In the genomic region with DNA sequence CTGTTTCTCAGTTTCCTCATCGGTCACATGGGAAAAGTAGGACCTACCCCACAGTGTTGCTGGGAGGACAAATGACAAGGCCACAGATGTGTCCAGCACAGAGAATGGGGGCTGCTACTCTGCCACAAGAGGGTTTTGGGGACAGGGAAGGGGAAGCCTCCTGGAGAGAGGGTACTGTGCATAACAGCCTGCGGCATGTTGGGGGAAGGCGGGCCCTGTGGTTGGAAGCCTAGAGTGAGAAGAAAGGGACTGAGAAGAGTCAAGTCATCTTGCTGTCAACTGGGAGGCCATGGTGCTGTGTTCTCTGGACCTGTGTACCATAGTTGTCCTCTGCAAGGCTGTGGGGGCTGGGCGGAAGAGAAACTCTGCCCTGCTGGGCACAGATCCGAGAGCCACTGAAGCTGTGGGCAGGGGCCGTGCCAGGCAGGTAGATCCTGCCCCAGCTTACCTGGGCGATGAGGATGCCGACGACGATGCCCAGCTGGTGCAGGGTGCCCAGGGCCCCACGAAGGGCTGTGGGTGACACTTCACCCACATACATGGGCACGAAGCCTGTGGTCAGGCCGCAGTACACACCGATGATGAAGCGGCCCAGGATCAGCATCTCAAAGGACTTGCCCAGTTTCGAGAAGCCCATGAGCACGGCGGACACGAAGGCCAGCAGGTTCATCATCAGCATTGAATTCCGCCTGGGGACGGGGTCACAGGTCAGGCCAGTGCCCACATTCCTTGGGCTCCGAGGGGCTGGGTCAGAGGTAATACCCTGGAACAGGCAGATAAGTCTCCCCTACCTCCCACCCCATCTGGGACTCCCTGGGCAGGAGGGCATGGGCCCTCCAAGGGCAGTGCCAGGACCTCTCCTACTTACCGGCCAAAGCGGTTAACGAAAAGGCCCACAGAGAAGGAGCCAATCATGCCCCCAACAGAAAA, we compare ENCODE assay signal across 9 cellular contexts. TPM values are rescaled to one million over a fixed set of nuclear protein-coding genes. Genes with fewer than 3 reads are reported as not detected.
A peak's percentile ranks its signal among the peaks of the same experiment; 100 is the strongest.
DNase-seq lines count a peak whose midpoint lies in the region; ATAC-seq and TF ChIP-seq lines count a peak whose summit lies in the region.
"Had no signal": no experiment of that assay in that cellular context is flagged by ENCODE, and none has a peak within 500 bp of the region (broad histone marks: within the 10 kb centered on the region; RNA-seq: fewer than 3 reads in every experiment).

No MANE protein-coding gene starts in this region.

- H3K27me3 Mint-ChIP-seq in activated CD4-positive, alpha-beta memory T cell treated with anti-CD3 and anti-CD28 coated beads, Interleukin-2, amount 10 ng/mL, durations not matched to agents 7 days and 5 days = no peaks in the 10 kb centered on the region
- no peaks in the 10 kb centered on the region for H3K27me3 Mint-ChIP-seq in mesothelial cell of epicardium (ENCODE audit: low read depth)

- H3K27ac ChIP-seq in right atrium auricular region (no peak overlapping the region), upper lobe of right lung (peak overlapping the region; percentile 81)

- H3K27ac Mint-ChIP-seq in activated CD4-positive, alpha-beta memory T cell treated with anti-CD3 and anti-CD28 coated beads, Interleukin-2, amount 10 ng/mL, durations not matched to agents 7 days and 5 days = peak overlapping the region; percentile 94
- H3K27ac Mint-ChIP-seq in mesothelial cell of epicardium = peak overlapping the region; percentile 88

- ATAC-seq in left ventricle myocardium superior (no peak), upper lobe of right lung (no peak), HG03139 (IDR thresholded peaks at IDR 0.05; ENCODE audit: unreplicated experiment) (no peak)

- peak overlapping the region; percentile 74 for H3K4me3 Mint-ChIP-seq in activated CD4-positive, alpha-beta memory T cell treated with anti-CD3 and anti-CD28 coated beads, Interleukin-2, amount 10 ng/mL, durations not matched to agents 7 days and 5 days
- H3K4me3 Mint-ChIP-seq in mesothelial cell of epicardium = no peak overlapping the region

- H3K27me3 ChIP-seq in right atrium auricular region (no peaks in the 10 kb centered on the region), upper lobe of right lung (no peaks in the 10 kb centered on the region)

- H3K36me3 ChIP-seq in right atrium auricular region (peaks cover 7% of the 10 kb centered on the region), upper lobe of right lung (peaks cover 9% of the 10 kb centered on the region)

- POLR2A ChIA-PET in activated CD4-positive, alpha-beta memory T cell treated with anti-CD3 and anti-CD28 coated beads, Interleukin-2, amount 10 ng/mL, durations not matched to agents 7 days and 5 days (lab: Charles Lee) = interaction anchor here (1.2 kb wide), 1 partner anchor 142 kb away, joined by 3 read pairs; no protein-coding TSS in a partner anchor

- no peaks in the 10 kb centered on the region for H3K9me3 ChIP-seq in right atrium auricular region
- H3K9me3 ChIP-seq in upper lobe of right lung = no peaks in the 10 kb centered on the region

- CTCF ChIA-PET in activated CD4-positive, alpha-beta memory T cell treated with anti-CD3 and anti-CD28 coated beads, Interleukin-2, amount 10 ng/mL, durations not matched to agents 7 days and 5 days (lab: Charles Lee) = no interaction called here

- TF ChIP-seq CTCF in right atrium auricular region (IDR thresholded peaks at IDR 0.05) = no peak
- TF ChIP-seq CTCF in mesothelial cell of epicardium (IDR thresholded peaks at IDR 0.05; ENCODE audit: unreplicated experiment) = no peak
- TF ChIP-seq CTCF in upper lobe of right lung (IDR thresholded peaks at IDR 0.05) = no peak

- H3K36me3 Mint-ChIP-seq in activated CD4-positive, alpha-beta memory T cell treated with anti-CD3 and anti-CD28 coated beads, Interleukin-2, amount 10 ng/mL, durations not matched to agents 7 days and 5 days (ENCODE audit: low read depth) = peaks cover 90% of the 10 kb centered on the region
- H3K36me3 Mint-ChIP-seq in mesothelial cell of epicardium = peaks cover 44% of the 10 kb centered on the region

- no peak overlapping the region for H3K4me3 ChIP-seq in right atrium auricular region
- H3K4me3 ChIP-seq in upper lobe of right lung = no peak overlapping the region

- peaks cover 96% of the 10 kb centered on the region for H3K4me1 Mint-ChIP-seq in activated CD4-positive, alpha-beta memory T cell treated with anti-CD3 and anti-CD28 coated beads, Interleukin-2, amount 10 ng/mL, durations not matched to agents 7 days and 5 days
- H3K4me1 Mint-ChIP-seq in mesothelial cell of epicardium = peaks cover 50% of the 10 kb centered on the region

- H3K4me1 ChIP-seq in right atrium auricular region = peaks cover 0 to 8% of the 10 kb centered on the region in 2 donors
- peaks cover 29% of the 10 kb centered on the region for H3K4me1 ChIP-seq in upper lobe of right lung

- no peaks in the 10 kb centered on the region for H3K9me3 Mint-ChIP-seq in activated CD4-positive, alpha-beta memory T cell treated with anti-CD3 and anti-CD28 coated beads, Interleukin-2, amount 10 ng/mL, durations not matched to agents 7 days and 5 days
- H3K9me3 Mint-ChIP-seq in mesothelial cell of epicardium = no peaks in the 10 kb centered on the region

- intact Hi-C loops in left ventricle myocardium superior (cut with micrococcal nuclease) = no loop called here
- intact Hi-C loops in upper lobe of right lung (cut with DNase I) = no loop called here

- peak; percentile 55 for DNase-seq in right atrium auricular region (ENCODE audit: low spot score)
- DNase-seq in left ventricle myocardium superior = no peak
- DNase-seq in activated CD4-positive, alpha-beta memory T cell treated with anti-CD3 and anti-CD28 coated beads, Interleukin-2, amount 10 ng/mL, durations not matched to agents 7 days and 5 days = no peak
- no peak for DNase-seq in mesothelial cell of epicardium (ENCODE audit: low spot score in 2 of 2, unreplicated experiment in 2 of 2)
- peak; percentile 62 for DNase-seq in upper lobe of right lung
- DNase-seq in inferior parietal cortex (ENCODE audit: extremely low spot score) = no peak
- no peak for DNase-seq in DMS79 (lab: John Stamatoyannopoulos, UW)
- DNase-seq: NCI-H1417 treated with DMSO at 0.1 percent for 48 hours had no signal

RNA-seq across cellular contexts. Expression of a gene that starts 28.2 kb away (rescaled TPM):
- total RNA-seq in right atrium auricular region = 10 to 100 TPM; 25.0 to 51.5 TPM
- 38.5 TPM for total RNA-seq in left ventricle myocardium superior
- 100 to 1,000 TPM; 153 TPM for total RNA-seq in activated CD4-positive, alpha-beta memory T cell treated with anti-CD3 and anti-CD28 coated beads, Interleukin-2, amount 10 ng/mL, durations not matched to agents 7 days and 5 days
- 786 to 841 TPM (median 827 TPM) in 3 replicates for total RNA-seq in mesothelial cell of epicardium
- total RNA-seq in upper lobe of right lung = 12.9 TPM

Comparison
In these comparisons a context has a peak if more than half of its experiments do, and no peak if none do; other contexts are left out.
1. DNase-seq: peak in right atrium auricular region (single experiment) and upper lobe of right lung (single experiment); none in left ventricle myocardium superior (single experiment), activated CD4-positive, alpha-beta memory T cell treated with anti-CD3 and anti-CD28 coated beads, Interleukin-2, amount 10 ng/mL, durations not matched to agents 7 days and 5 days (single experiment), mesothelial cell of epicardium (0 of 2), inferior parietal cortex (single experiment) and DMS79 (single experiment).